ENCODE assay signal across 10 cellular contexts in the genomic region with DNA sequence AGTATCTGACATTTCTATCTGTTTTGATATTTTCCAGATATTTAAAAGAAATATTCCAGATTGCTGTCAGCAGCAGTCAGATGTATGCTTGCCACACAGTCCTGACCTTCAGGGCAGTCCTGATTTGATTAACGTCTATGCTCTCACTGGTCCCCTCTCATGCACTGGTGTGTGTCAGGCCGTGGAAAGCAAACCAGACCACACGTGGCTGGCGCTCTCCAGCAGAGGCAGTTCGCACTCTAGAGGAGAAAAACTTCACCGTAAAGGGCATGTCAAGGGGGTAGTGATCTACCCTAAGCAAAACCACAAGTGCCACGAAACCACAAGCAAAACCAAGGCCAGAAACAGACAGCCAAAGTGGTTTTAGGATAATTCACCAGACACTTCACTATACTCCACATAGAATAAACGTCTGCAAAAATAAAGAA. TPM values are rescaled to one million over a fixed set of nuclear protein-coding genes. Genes with fewer than 3 reads are reported as not detected.
DNase-seq lines count a peak whose midpoint lies in the region; TF ChIP-seq lines count a peak whose summit lies in the region.
"Had no signal": no experiment of that assay in that cellular context is flagged by ENCODE, and none has a peak within 500 bp of the region (broad histone marks: within the 10 kb centered on the region; RNA-seq: fewer than 3 reads in every experiment).

No MANE protein-coding gene starts in this region.

- TF ChIP-seq CTCF in GM20000 (IDR thresholded peaks at IDR 0.05; ENCODE audit: extremely low read depth, missing control alignments) = no peak
- TF ChIP-seq CTCF in NB4 (IDR thresholded peaks at IDR 0.05; ENCODE audit: low read depth, low read length) = peak; percentile 11
- TF ChIP-seq CTCF in fibroblast of mammary gland (conservative IDR thresholded peaks at IDR 0.05; ENCODE audit: control insufficient read depth, insufficient read depth, low read depth, low read length) = no peak

- TF ChIP-seq POLR2A in NB4 (IDR thresholded peaks at IDR 0.05; ENCODE audit: extremely low read depth, insufficient read length) = no peak

- H3K4me3 ChIP-seq in NB4 (ENCODE audit: low read depth, low read length) (no peak overlapping the region), fibroblast of mammary gland (ENCODE audit: control insufficient read depth, low read depth, low read length) (no peak overlapping the region)

- DNase-seq in GDM1 (lab: John Stamatoyannopoulos, UW) (peak; percentile 12), GM20000 (ENCODE audit: low spot score) (peak; percentile 19), NB4 (ENCODE audit: low read depth) (peak; percentile 85), fibroblast of mammary gland (ENCODE audit: low read depth) (peak; percentile 23), NCI-H345 treated with DMSO at 0.1 percent for 48 hours (lab: John Stamatoyannopoulos, UW; ENCODE audit: unreplicated experiment) (no peak), SW480 (ENCODE audit: low spot score) (no peak), H4 (ENCODE audit: low spot score) (no peak)
- DNase-seq in stimulated activated naive CD4-positive, alpha-beta T cell treated with Interleukin-2 at 50 U/mL for 16 hours (lab: John Stamatoyannopoulos, UW) = no peak
- DNase-seq: amniotic stem cell, NCI-H1694 had no signal

RNA-seq across cellular contexts. Expression of a gene that starts 26.5 kb away (rescaled TPM):
- 26.7 and 27.3 TPM in 2 replicates for total RNA-seq in H4 (2014; rRNA removed; shearing (Covaris generic))

Comparison
In these comparisons a context has a peak if more than half of its experiments do, and no peak if none do; other contexts are left out.
1. DNase-seq: peak in GDM1 (single experiment), GM20000 (single experiment), NB4 (single experiment) and fibroblast of mammary gland (single experiment); none in stimulated activated naive CD4-positive, alpha-beta T cell treated with Interleukin-2 at 50 U/mL for 16 hours (single experiment), NCI-H345 treated with DMSO at 0.1 percent for 48 hours (single experiment), SW480 (single experiment) and H4 (single experiment).